In genomic region chr22:45880091-45880651, GRCh38 we compare ENCODE assay signal across 22 cellular contexts.
DNase-seq lines count a peak whose midpoint lies in the region; ATAC-seq and TF ChIP-seq lines count a peak whose summit lies in the region.
"Had no signal": no experiment of that assay in that cellular context is flagged by ENCODE, and none has a peak within 500 bp of the region (broad histone marks: within the 10 kb centered on the region; RNA-seq: fewer than 3 reads in every experiment).

No MANE protein-coding gene starts in this region.

- H3K27ac ChIP-seq in GM23338 (ENCODE audit: low read depth): no peak overlapping the region
- H3K27ac ChIP-seq in left lung: no peak overlapping the region
- no peak overlapping the region for H3K27ac ChIP-seq in MM.1S (ENCODE audit: low read length)
- H3K27ac ChIP-seq: parathyroid adenoma had no signal

- no peaks in the 10 kb centered on the region for H3K36me3 ChIP-seq in GM23338 (ENCODE audit: insufficient read depth)
- H3K36me3 ChIP-seq in left lung: no peaks in the 10 kb centered on the region
- H3K36me3 ChIP-seq in MM.1S (replicated peaks; ENCODE audit: insufficient read depth, low read length): no peaks in the 10 kb centered on the region

- ATAC-seq in GM23338: no peak; the same call in none of the 3 replicates
- ATAC-seq in left lung: no peak
- ATAC-seq: effector memory CD8-positive, alpha-beta T cell; K562; PC-3; T-cell had no signal

- H3K4me2 ChIP-seq in GM23338: 0 out of 2 replicates have a peak overlapping the region, but pooled peaks have one; percentile 62
- no peak overlapping the region for H3K4me2 ChIP-seq in MM.1S (ENCODE audit: low read depth, low read length)

- H2AFZ ChIP-seq in GM23338 (0 out of 2 replicates have a peak overlapping the region, but pooled peaks have one; percentile 76), MM.1S (ENCODE audit: low read length) (no peak overlapping the region)
- H2AFZ ChIP-seq: parathyroid adenoma had no signal

- H3K4me1 Mint-ChIP-seq in GM23338 (peaks cover 21% of the 10 kb centered on the region), immature natural killer cell (no peaks in the 10 kb centered on the region)
- H3K4me1 Mint-ChIP-seq: activated CD4-positive, alpha-beta T cell treated with anti-CD3 and anti-CD28 coated beads, Interleukin-2, amount 10 ng/mL, durations not matched to agents 7 days and 5 days; central memory CD8-positive, alpha-beta T cell; T-cell had no signal

- no peak for TF ChIP-seq CTCF in GM23338 (conservative IDR thresholded peaks at IDR 0.05; ENCODE audit: low read depth in 2 of 2)
- TF ChIP-seq CTCF in astrocyte of the cerebellum (IDR thresholded peaks at IDR 0.05; ENCODE audit: low read depth, low read length, missing control alignments): no peak
- no peak for TF ChIP-seq CTCF in left lung (IDR thresholded peaks at IDR 0.05)
- no peak for TF ChIP-seq CTCF in MM.1S (IDR thresholded peaks at IDR 0.05; ENCODE audit: low read length)

- H3K4me3 Mint-ChIP-seq in GM23338 (peak overlapping the region; percentile 66), immature natural killer cell (no peak overlapping the region)
- H3K4me3 Mint-ChIP-seq: activated CD4-positive, alpha-beta T cell treated with anti-CD3 and anti-CD28 coated beads, Interleukin-2, amount 10 ng/mL, durations not matched to agents 7 days and 5 days; CD4-positive, alpha-beta T cell; central memory CD8-positive, alpha-beta T cell; effector memory CD8-positive, alpha-beta T cell; T-cell had no signal

- H3K4me1 ChIP-seq in GM23338 (ENCODE audit: insufficient read depth) (peaks cover 9% of the 10 kb centered on the region; the same call in 1 of the 2 replicates), left lung (peaks cover 0 to 5% of the 10 kb centered on the region in 2 donors), MM.1S (ENCODE audit: low read length) (no peaks in the 10 kb centered on the region)
- H3K4me1 ChIP-seq: parathyroid adenoma had no signal

- H4K20me1 ChIP-seq in GM23338 (replicated peaks; ENCODE audit: insufficient read depth) (no peaks in the 10 kb centered on the region), MM.1S (ENCODE audit: insufficient read depth, low read length) (no peaks in the 10 kb centered on the region)

- no peak overlapping the region for H3K4me3 ChIP-seq in GM23338
- H3K4me3 ChIP-seq in astrocyte of the cerebellum (ENCODE audit: low read depth, low read length): peak overlapping the region; percentile 24
- H3K4me3 ChIP-seq in left lung: no peak overlapping the region
- no peak overlapping the region for H3K4me3 ChIP-seq in MM.1S (ENCODE audit: low read length)
- H3K4me3 ChIP-seq: K562 had no signal

- H3K9me2 ChIP-seq in GM23338 (ENCODE audit: insufficient read depth) (no peaks in the 10 kb centered on the region), MM.1S (replicated peaks; ENCODE audit: insufficient read depth, low read length) (no peaks in the 10 kb centered on the region)

- H3F3A ChIP-seq in GM23338 (replicated peaks; ENCODE audit: low read depth) (no peaks in the 10 kb centered on the region), MM.1S (ENCODE audit: insufficient read depth, low read length) (no peaks in the 10 kb centered on the region)

- H3K9ac ChIP-seq in MM.1S (ENCODE audit: low read length): no peak overlapping the region
- H3K9ac ChIP-seq: parathyroid adenoma had no signal

- H3K9me3 ChIP-seq in left lung (no peaks in the 10 kb centered on the region), MM.1S (replicated peaks; ENCODE audit: insufficient read depth, low read length) (no peaks in the 10 kb centered on the region)

- in situ Hi-C loops in astrocyte of the cerebellum (cut with HindIII; ENCODE audit: low sequenced_read_pairs): no loop called here

- H3K79me2 ChIP-seq in GM23338 (replicated peaks; ENCODE audit: insufficient read depth): no peaks in the 10 kb centered on the region
- no peaks in the 10 kb centered on the region for H3K79me2 ChIP-seq in MM.1S (ENCODE audit: low read length)
- H3K79me2 ChIP-seq: parathyroid adenoma had no signal

- H3K9me3 Mint-ChIP-seq in GM23338 (no peaks in the 10 kb centered on the region), immature natural killer cell (peaks cover 0 to 2% (median 0%) of the 10 kb centered on the region in 6 donors)
- H3K9me3 Mint-ChIP-seq: activated CD4-positive, alpha-beta T cell treated with anti-CD3 and anti-CD28 coated beads, Interleukin-2, amount 10 ng/mL, durations not matched to agents 7 days and 5 days; CD4-positive, alpha-beta T cell; central memory CD8-positive, alpha-beta T cell; effector memory CD8-positive, alpha-beta T cell; T-cell had no signal

- intact Hi-C loops in left lung (cut with DNase I): no loop called here

- H3K27ac Mint-ChIP-seq in GM23338 (no peak overlapping the region), immature natural killer cell (no peak overlapping the region)
- H3K27ac Mint-ChIP-seq: activated CD4-positive, alpha-beta T cell treated with anti-CD3 and anti-CD28 coated beads, Interleukin-2, amount 10 ng/mL, durations not matched to agents 7 days and 5 days; CD4-positive, alpha-beta T cell; effector memory CD8-positive, alpha-beta T cell; T-cell had no signal

- DNase-seq in GM23338 (ENCODE audit: low spot score) (no peak), astrocyte of the cerebellum (ENCODE audit: low read depth) (no peak), left lung (peak; percentile 26 to 73), retina (peak; percentile 73), NCI-H1417 (lab: John Stamatoyannopoulos, UW) (no peak), immature natural killer cell (no peak), MM.1S (no peak)
- DNase-seq: activated CD4-positive, alpha-beta T cell treated with anti-CD3 and anti-CD28 coated beads, Interleukin-2, amount 10 ng/mL, durations not matched to agents 7 days and 5 days; activated CD8-positive, alpha-beta memory T cell treated with anti-CD3 and anti-CD28 coated beads, Interleukin-2, amount 50 U/mL, for 48 hours; activated gamma-delta T cell; CD4-positive, alpha-beta T cell; effector memory CD8-positive, alpha-beta T cell; GF-D8; NCI-H2029 treated with DMSO at 0.1 percent for 48 hours; PC-3; SIG-M5; stimulated activated CD4-positive, alpha-beta T cell treated with anti-CD3 and anti-CD28 coated beads, Interleukin-1b, Interleukin-23, amount 100 ng/mL, for 48 hours; stimulated activated naive CD4-positive, alpha-beta T cell; T-cell had no signal

- H3K27me3 ChIP-seq in GM23338 (ENCODE audit: insufficient read depth) (no peaks in the 10 kb centered on the region), left lung (peaks cover 19 to 90% of the 10 kb centered on the region in 2 donors), MM.1S (replicated peaks; ENCODE audit: insufficient read depth, low read length) (peaks cover 95% of the 10 kb centered on the region)

- no peaks in the 10 kb centered on the region for H3K36me3 Mint-ChIP-seq in GM23338 (ENCODE audit: low read depth)
- no peaks in the 10 kb centered on the region for H3K36me3 Mint-ChIP-seq in immature natural killer cell
- H3K36me3 Mint-ChIP-seq: T-cell had no signal

- H3K27me3 Mint-ChIP-seq in GM23338 (ENCODE audit: insufficient read depth, low read depth, poor library complexity): peaks cover 43% of the 10 kb centered on the region
- H3K27me3 Mint-ChIP-seq in immature natural killer cell (ENCODE audit: low read depth in 3 of 3): peaks cover 5 to 9% (median 8%) of the 10 kb centered on the region in 3 donors

TF ChIP-seq in GM23338, 12 proteins besides CTCF, POLR2A, EP300 and RAD21 (continues in another document):
- TF ChIP-seq EZH2 (IDR thresholded peaks at IDR 0.05; ENCODE audit: low read depth, unreplicated experiment) (no peak), POLR2AphosphoS5 (IDR thresholded peaks at IDR 0.05; ENCODE audit: low read depth) (no peak), CREB1 (CRISPR knock-in tag; IDR thresholded peaks at IDR 0.05; ENCODE audit: low read depth) (no peak), ZNF114 (CRISPR knock-in tag; IDR thresholded peaks at IDR 0.05) (no peak), STAT1 (IDR thresholded peaks at IDR 0.05; ENCODE audit: unreplicated experiment) (no peak), ZNF331 (CRISPR knock-in tag; IDR thresholded peaks at IDR 0.05; ENCODE audit: low read depth) (no peak), JUNB (IDR thresholded peaks at IDR 0.05; ENCODE audit: unreplicated experiment) (no peak), NANOG (IDR thresholded peaks at IDR 0.05; ENCODE audit: borderline replicate concordance) (no peak)

Comparison
In these comparisons a context has a peak if more than half of its experiments do, and no peak if none do; other contexts are left out.
1. DNase-seq: peak in left lung (2 of 2) and retina (single experiment); none in GM23338 (single experiment), astrocyte of the cerebellum (single experiment), NCI-H1417 (0 of 3), immature natural killer cell (0 of 3) and MM.1S (single experiment).